ENCODE assay signal across 8 cellular contexts in the genomic region with DNA sequence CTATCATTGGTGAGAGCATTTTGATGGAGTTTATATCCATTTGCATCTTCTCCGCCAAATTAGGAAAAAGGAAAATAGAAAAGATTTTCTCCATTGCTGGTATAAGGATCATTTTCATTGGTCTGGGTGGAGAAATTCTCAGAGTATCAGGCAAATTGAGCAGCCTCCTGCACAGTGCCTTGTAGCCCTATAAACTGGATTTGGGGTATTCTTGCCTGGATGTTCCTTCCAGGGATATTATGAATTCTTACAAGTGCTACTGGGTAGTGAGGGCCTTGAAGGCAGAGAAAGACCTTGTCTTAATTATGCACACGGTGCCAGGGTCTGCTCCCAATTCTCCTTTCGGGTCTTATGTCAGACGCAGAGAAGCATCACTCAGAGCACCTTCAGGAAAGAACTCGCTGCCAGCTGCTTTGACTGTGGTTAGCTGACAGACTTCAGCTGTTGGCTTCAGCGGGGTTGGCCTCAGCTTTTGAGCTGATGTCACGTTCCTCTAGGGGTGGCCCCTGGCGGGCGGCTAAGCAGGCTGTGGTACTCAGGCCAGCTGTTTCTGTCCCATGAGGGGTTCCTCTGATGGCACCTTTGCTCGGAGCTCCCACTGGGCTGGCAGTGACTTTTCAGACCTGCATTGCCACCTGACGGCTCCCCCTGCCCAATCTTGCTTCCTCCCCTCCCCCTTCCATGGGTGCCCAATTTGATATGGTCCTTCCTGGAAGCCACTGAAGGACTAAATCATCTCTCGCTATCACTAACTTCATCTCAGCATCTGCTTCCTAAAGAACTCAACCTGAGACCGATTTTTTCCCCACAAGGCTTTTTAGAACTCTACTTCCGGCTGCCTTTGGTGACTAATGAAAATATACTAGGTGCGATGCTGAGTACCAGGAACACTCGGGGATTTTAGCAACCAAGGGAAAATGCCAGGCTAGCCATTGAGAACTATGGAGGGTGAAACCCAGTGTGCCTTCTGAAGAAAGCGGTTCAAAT.
DNase-seq lines count a peak whose midpoint lies in the region; ATAC-seq lines count a peak whose summit lies in the region.

No MANE protein-coding gene starts in this region.

- H3K4me3 Mint-ChIP-seq in CD4-positive, alpha-beta memory T cell, result peak overlapping the region; percentile 61 to 91 (median 82)
- H3K4me3 Mint-ChIP-seq in activated T-cell treated with anti-CD3 and anti-CD28 coated beads, Interleukin-2, amount 50 U/mL, for 4 hours, result peak overlapping the region; percentile 70

- ATAC-seq in GM21423 (IDR thresholded peaks at IDR 0.05; ENCODE audit: unreplicated experiment), result peak; percentile 97
- ATAC-seq in activated T-cell treated with anti-CD3 and anti-CD28 coated beads, Interleukin-2, amount 50 U/mL, for 4 hours, result peak; percentile 86 to 93

- no peaks in the 10 kb centered on the region for H3K36me3 Mint-ChIP-seq in CD4-positive, alpha-beta memory T cell
- H3K36me3 Mint-ChIP-seq in activated T-cell treated with anti-CD3 and anti-CD28 coated beads, Interleukin-2, amount 50 U/mL, for 4 hours (ENCODE audit: insufficient read depth), result no peaks in the 10 kb centered on the region

- H3K27ac Mint-ChIP-seq in CD4-positive, alpha-beta memory T cell, result peak overlapping the region in 6 of 7 donors; percentile 36 to 89 (median 64)

- H3K4me3 ChIP-seq in CD4-positive, alpha-beta memory T cell (ENCODE audit: low read length in 2 of 2), result no peak overlapping the region
- no peak overlapping the region for H3K4me3 ChIP-seq in HAP-1

- POLR2A ChIA-PET in CD4-positive, alpha-beta memory T cell (lab: Charles Lee; ENCODE audit: partially characterized antibody), result no interaction called here

- no peak overlapping the region for H3K27ac ChIP-seq in CD4-positive, alpha-beta memory T cell (ENCODE audit: low read depth, low read length)

- intact Hi-C loops in CD4-positive, alpha-beta memory T cell (cut with micrococcal nuclease), result no loop called here

- H3K9me3 Mint-ChIP-seq in CD4-positive, alpha-beta memory T cell, result no peaks in the 10 kb centered on the region
- H3K9me3 Mint-ChIP-seq in activated T-cell treated with anti-CD3 and anti-CD28 coated beads, Interleukin-2, amount 50 U/mL, for 4 hours, result no peaks in the 10 kb centered on the region

- H3K4me1 Mint-ChIP-seq in CD4-positive, alpha-beta memory T cell, result peaks cover 3 to 15% (median 5%) of the 10 kb centered on the region in 4 donors
- H3K4me1 Mint-ChIP-seq in activated T-cell treated with anti-CD3 and anti-CD28 coated beads, Interleukin-2, amount 50 U/mL, for 4 hours (ENCODE audit: low read depth), result peaks cover 19% of the 10 kb centered on the region

- peak; percentile 9 to 42 (median 11) for DNase-seq in CD4-positive, alpha-beta memory T cell
- DNase-seq in KBM-7 (peak; percentile 2), AG08396 (ENCODE audit: low spot score) (no peak), epidermal melanocyte (ENCODE audit: insufficient read length, low spot score) (no peak), HAP-1 (ENCODE audit: low spot score in 2 of 2) (no peak)
- peak; percentile 26 for DNase-seq in activated T-cell treated with anti-CD3 and anti-CD28 coated beads, Interleukin-2, amount 50 U/mL, for 4 hours
- peak; percentile 76 for DNase-seq in stimulated activated CD4-positive, alpha-beta T cell treated with anti-CD3 and anti-CD28 coated beads, Interleukin-15, amount 100 ng/mL, for 24 hours

- no peaks in the 10 kb centered on the region for H3K9me3 ChIP-seq in CD4-positive, alpha-beta memory T cell (ENCODE audit: control insufficient read depth in 1 of 2, low read length in 2 of 2)
- no peaks in the 10 kb centered on the region for H3K9me3 ChIP-seq in HAP-1

- H3K27me3 ChIP-seq in CD4-positive, alpha-beta memory T cell (ENCODE audit: insufficient read depth, low read length), result no peaks in the 10 kb centered on the region
- no peaks in the 10 kb centered on the region for H3K27me3 ChIP-seq in HAP-1 (ENCODE audit: low read depth)

- in situ Hi-C loops in KBM-7 (cut with MboI; ENCODE audit: low pct_unique_long_range_greater_than_20kb, low sequenced_read_pairs), result no loop called here
- in situ Hi-C loops in HAP-1 (cut with MboI; ENCODE audit: low sequenced_read_pairs), result no loop called here

- H3K4me1 ChIP-seq in CD4-positive, alpha-beta memory T cell (ENCODE audit: insufficient read depth, low read length), result peaks cover 11% of the 10 kb centered on the region
- H3K4me1 ChIP-seq in HAP-1, result no peaks in the 10 kb centered on the region; the same call in 1 of the 2 replicates

- H3K27me3 Mint-ChIP-seq in CD4-positive, alpha-beta memory T cell, result peaks cover 0 to 2% of the 10 kb centered on the region in 2 donors
- no peaks in the 10 kb centered on the region for H3K27me3 Mint-ChIP-seq in activated T-cell treated with anti-CD3 and anti-CD28 coated beads, Interleukin-2, amount 50 U/mL, for 4 hours (ENCODE audit: low read depth)

- H3K36me3 ChIP-seq in CD4-positive, alpha-beta memory T cell (ENCODE audit: insufficient read depth, low read length), result no peaks in the 10 kb centered on the region
- no peaks in the 10 kb centered on the region for H3K36me3 ChIP-seq in HAP-1 (replicated peaks)

- CTCF ChIA-PET in CD4-positive, alpha-beta memory T cell (lab: Charles Lee; ENCODE audit: partially characterized antibody), result no interaction called here

Comparison
In these comparisons a context has a peak if more than half of its experiments do, and no peak if none do; other contexts are left out.
1. DNase-seq: peak in CD4-positive, alpha-beta memory T cell (5 of 5), KBM-7 (single experiment), activated T-cell treated with anti-CD3 and anti-CD28 coated beads, Interleukin-2, amount 50 U/mL, for 4 hours (single experiment) and stimulated activated CD4-positive, alpha-beta T cell treated with anti-CD3 and anti-CD28 coated beads, Interleukin-15, amount 100 ng/mL, for 24 hours (single experiment); none in AG08396 (single experiment), epidermal melanocyte (single experiment) and HAP-1 (0 of 2).